ENCODE assay signal across 23 cellular contexts in the genomic region with DNA sequence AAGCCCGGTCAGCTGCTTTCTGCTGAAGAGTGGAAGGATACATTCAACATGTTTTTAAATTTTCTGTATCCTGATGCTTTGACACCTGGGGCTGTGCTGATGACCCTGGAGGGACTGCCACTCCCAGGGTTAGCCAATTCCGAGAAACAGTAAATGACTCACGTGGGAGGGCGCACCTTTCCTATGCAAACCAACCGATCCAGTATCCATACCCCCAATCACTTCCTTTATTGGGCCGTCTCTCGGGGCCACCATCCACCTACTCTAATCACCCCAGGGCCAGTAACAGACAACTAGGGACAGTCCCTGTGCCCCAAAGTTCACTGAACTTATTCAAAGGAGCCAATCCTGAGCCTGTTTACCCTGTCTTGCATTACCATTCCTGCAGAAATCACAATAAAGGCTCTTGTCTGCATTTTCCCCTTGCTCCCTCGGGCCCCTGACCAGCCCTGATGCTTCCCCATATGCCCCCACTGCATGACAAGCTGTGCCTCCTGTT. TPM values are rescaled to one million over a fixed set of nuclear protein-coding genes. Genes with fewer than 3 reads are reported as not detected.
"Had no signal": no experiment of that assay in that cellular context is flagged by ENCODE, and none has a peak within 500 bp of the region (broad histone marks: within the 10 kb centered on the region; RNA-seq: fewer than 3 reads in every experiment).

No MANE protein-coding gene starts in this region.

- H3K4me3 ChIP-seq: cardiac muscle cell, lung had no signal

- H3K27ac ChIP-seq: cardiac muscle cell, spleen had no signal

- H3K36me3 Mint-ChIP-seq: activated CD4-positive, alpha-beta memory T cell treated with anti-CD3 and anti-CD28 coated beads for 36 hours; activated naive CD4-positive, alpha-beta T cell treated with anti-CD3 and anti-CD28 coated beads, Interleukin-2, amount 10 ng/mL, durations not matched to agents 7 days and 5 days; immature natural killer cell had no signal

- H3K4me1 Mint-ChIP-seq: activated naive CD4-positive, alpha-beta T cell treated with anti-CD3 and anti-CD28 coated beads, Interleukin-2, amount 10 ng/mL, durations not matched to agents 7 days and 5 days had no signal

- H3K27me3 ChIP-seq: cardiac muscle cell, tibial nerve had no signal

- H3K4me3 Mint-ChIP-seq: activated CD4-positive, alpha-beta memory T cell treated with anti-CD3 and anti-CD28 coated beads for 36 hours; activated CD4-positive, alpha-beta T cell treated with anti-CD3 and anti-CD28 coated beads for 36 hours; activated naive CD4-positive, alpha-beta T cell treated with anti-CD3 and anti-CD28 coated beads, Interleukin-2, amount 10 ng/mL, durations not matched to agents 7 days and 5 days; T-helper 1 cell treated with Interleukin-12 subunit alpha and Interleukin-12 subunit beta and Interleukin-4 antibody, amounts not matched to agents 30 μg/mL and 1 μg/mL, for 36 hours had no signal

- FAIRE-seq: endometrium, urothelium cell line had no signal

- H3K36me3 ChIP-seq: cardiac muscle cell, spleen, tibial nerve had no signal

- H3K9me3 Mint-ChIP-seq: activated B cell treated with CpG ODN at 0.5 μM for 24 hours; activated CD4-positive, alpha-beta memory T cell treated with anti-CD3 and anti-CD28 coated beads for 36 hours; activated naive CD4-positive, alpha-beta T cell treated with anti-CD3 and anti-CD28 coated beads, Interleukin-2, amount 10 ng/mL, durations not matched to agents 7 days and 5 days; immature natural killer cell; nephron; stimulated activated naive CD8-positive, alpha-beta T cell treated with anti-CD3 and anti-CD28 coated beads, Interleukin-15, amount 100 ng/mL, for 72 hours; T-helper 1 cell treated with Interleukin-12 subunit alpha and Interleukin-12 subunit beta and Interleukin-4 antibody, amounts not matched to agents 30 μg/mL and 1 μg/mL, for 36 hours had no signal

- DNase-seq: activated B cell treated with CpG ODN at 0.5 μM for 24 hours; activated CD4-positive, alpha-beta memory T cell treated with anti-CD3 and anti-CD28 coated beads for 36 hours; activated effector memory CD4-positive, alpha-beta T cell treated with anti-CD3 and anti-CD28 coated beads, Interleukin-2, amount 50 U/mL, for 16 hours; activated naive CD4-positive, alpha-beta T cell treated with anti-CD3 and anti-CD28 coated beads, Interleukin-2, amount 10 ng/mL, durations not matched to agents 7 days and 5 days; cortex of kidney; immature natural killer cell; occipital lobe; spleen; stimulated activated CD4-positive, alpha-beta T cell treated with anti-CD3 and anti-CD28 coated beads, Interleukin-4, amount 100 ng/mL, for 24 hours; stimulated activated naive CD8-positive, alpha-beta T cell treated with anti-CD3 and anti-CD28 coated beads, Interleukin-15, amount 100 ng/mL, for 72 hours; T1000 had no signal

- H3K27ac Mint-ChIP-seq: activated B cell treated with CpG ODN at 0.5 μM for 24 hours; activated CD4-positive, alpha-beta memory T cell treated with anti-CD3 and anti-CD28 coated beads for 36 hours; activated CD4-positive, alpha-beta T cell treated with anti-CD3 and anti-CD28 coated beads for 36 hours; activated naive CD4-positive, alpha-beta T cell treated with anti-CD3 and anti-CD28 coated beads, Interleukin-2, amount 10 ng/mL, durations not matched to agents 7 days and 5 days; immature natural killer cell; T-helper 1 cell treated with Interleukin-12 subunit alpha and Interleukin-12 subunit beta and Interleukin-4 antibody, amounts not matched to agents 30 μg/mL and 1 μg/mL, for 36 hours had no signal

- ATAC-seq: stimulated activated naive CD8-positive, alpha-beta T cell treated with anti-CD3 and anti-CD28 coated beads, Interleukin-15, amount 100 ng/mL, for 72 hours had no signal

- H3K9me3 ChIP-seq: spleen, tibial nerve had no signal

RNA-seq across cellular contexts. Expression of a gene that starts 6.6 kb away (rescaled TPM):
- total RNA-seq: activated B cell treated with CpG ODN at 0.5 μM for 24 hours; activated CD4-positive, alpha-beta memory T cell treated with anti-CD3 and anti-CD28 coated beads for 36 hours; activated CD4-positive, alpha-beta T cell treated with anti-CD3 and anti-CD28 coated beads for 36 hours; cardiac muscle cell; epithelial cell of proximal tubule; fibroblast of lung; kidney epithelial cell; myocyte; spleen had no signal
- polyA plus RNA-seq: cardiac muscle cell, fibroblast of lung, immature natural killer cell, lung had no signal
